Comparison of ENCODE assay signal across 7 cellular contexts in genomic region chr21:10271666-10272207, GRCh38.
A peak's percentile ranks its signal among the peaks of the same experiment; 100 is the strongest.
DNase-seq lines count a peak whose midpoint lies in the region; ATAC-seq and TF ChIP-seq lines count a peak whose summit lies in the region.
"Not testable (repeated sequence)": the region's sequence is repeated elsewhere in the genome, so short reads cannot be mapped to it uniquely, and the experiment has no call there.

No MANE protein-coding gene starts in this region.

- in situ Hi-C loops in IMR-90 (cut with MboI; ENCODE audit: low sequenced_read_pairs) = not testable (repeated sequence)

- H4K91ac ChIP-seq in IMR-90 (ENCODE audit: insufficient read depth, low read depth, low read length) = not testable (repeated sequence)

- not testable (repeated sequence) for H2AK9ac ChIP-seq in IMR-90 (replicated peaks; ENCODE audit: low read depth, low read length, poor library complexity)

- not testable (repeated sequence) for H3K23ac ChIP-seq in IMR-90 (ENCODE audit: low read depth, low read length)

- not testable (repeated sequence) for H3K4me1 Mint-ChIP-seq in activated CD4-positive, alpha-beta T cell treated with anti-CD3 and anti-CD28 coated beads, Interleukin-2, amount 10 ng/mL, durations not matched to agents 24 days and 14 days; activated naive CD4-positive, alpha-beta T cell treated with anti-CD3 and anti-CD28 coated beads, Interleukin-2, amount 10 ng/mL, durations not matched to agents 7 days and 5 days; naive thymus-derived CD4-positive, alpha-beta T cell

- TF ChIP-seq RAD21 in IMR-90 (IDR thresholded peaks at IDR 0.05; ENCODE audit: low read length) = not testable (repeated sequence)

- H4K8ac ChIP-seq in IMR-90 (ENCODE audit: low read depth in 2 of 2, low read length in 2 of 2) = not testable (repeated sequence)

- H3K4me3 Mint-ChIP-seq in activated CD4-positive, alpha-beta T cell treated with anti-CD3 and anti-CD28 coated beads, Interleukin-2, amount 10 ng/mL, durations not matched to agents 24 days and 14 days; activated naive CD4-positive, alpha-beta T cell treated with anti-CD3 and anti-CD28 coated beads, Interleukin-2, amount 10 ng/mL, durations not matched to agents 7 days and 5 days; naive thymus-derived CD4-positive, alpha-beta T cell: not testable (repeated sequence)

- H3K27me3 Mint-ChIP-seq in activated CD4-positive, alpha-beta T cell treated with anti-CD3 and anti-CD28 coated beads, Interleukin-2, amount 10 ng/mL, durations not matched to agents 24 days and 14 days; activated naive CD4-positive, alpha-beta T cell treated with anti-CD3 and anti-CD28 coated beads, Interleukin-2, amount 10 ng/mL, durations not matched to agents 7 days and 5 days; naive thymus-derived CD4-positive, alpha-beta T cell: not testable (repeated sequence)

- TF ChIP-seq POLR2A in IMR-90 (IDR thresholded peaks at IDR 0.05; ENCODE audit: low read depth, low read length) = not testable (repeated sequence)

- H2BK15ac ChIP-seq in IMR-90 (ENCODE audit: low read depth, low read length) = not testable (repeated sequence)

- H3K4me1 ChIP-seq in IMR-90 (ENCODE audit: control insufficient read depth, insufficient read depth, low read length); naive thymus-derived CD4-positive, alpha-beta T cell (ENCODE audit: control insufficient read depth in 2 of 2, insufficient read depth in 2 of 2, low read length in 2 of 2): not testable (repeated sequence)

- H3K56ac ChIP-seq in IMR-90 (ENCODE audit: extremely low read depth, insufficient read depth, low read length) = not testable (repeated sequence)

- H4K5ac ChIP-seq in IMR-90 (ENCODE audit: low read depth, low read length) = not testable (repeated sequence)

- not testable (repeated sequence) for H4K20me1 ChIP-seq in IMR-90 (ENCODE audit: insufficient read depth, low read length)

- not testable (repeated sequence) for H3K14ac ChIP-seq in IMR-90 (replicated peaks; ENCODE audit: low read depth, low read length)

- POLR2A ChIA-PET in IMR-90 (lab: Charles Lee; ENCODE audit: unreplicated experiment); naive thymus-derived CD4-positive, alpha-beta T cell (lab: Charles Lee): not testable (repeated sequence)

- H3K4me2 ChIP-seq in IMR-90 (ENCODE audit: low read depth, low read length) = not testable (repeated sequence)

- not testable (repeated sequence) for H3K79me1 ChIP-seq in IMR-90 (ENCODE audit: low read depth in 1 of 2, low read length in 2 of 2)

- TF ChIP-seq CTCF in IMR-90 (conservative IDR thresholded peaks at IDR 0.05; ENCODE audit: low read depth, low read length) = not testable (repeated sequence)

- not testable (repeated sequence) for H3K4ac ChIP-seq in IMR-90 (ENCODE audit: low read depth, low read length)

- H3K27me3 ChIP-seq in IMR-90 (ENCODE audit: control insufficient read depth, insufficient read depth, low read length); naive thymus-derived CD4-positive, alpha-beta T cell (ENCODE audit: control insufficient read depth in 2 of 2, insufficient read depth in 2 of 2, low read length in 2 of 2): not testable (repeated sequence)

- H3K9ac ChIP-seq in IMR-90 (ENCODE audit: low read depth, low read length) = not testable (repeated sequence)

- BruUV-seq in IMR-90 (replicated peaks; lab: Mats Ljungman, UMichigan) = not testable (repeated sequence)

- peak; percentile 23 for ATAC-seq in GM21619 (IDR thresholded peaks at IDR 0.05; ENCODE audit: unreplicated experiment)
- ATAC-seq in HG02981 (IDR thresholded peaks at IDR 0.05; ENCODE audit: unreplicated experiment) = peak; percentile 35
- ATAC-seq in IMR-90 (ENCODE audit: low read depth) = not testable (repeated sequence)
- peak; percentile 16 for ATAC-seq in naive thymus-derived CD4-positive, alpha-beta T cell

- not testable (repeated sequence) for H3K9me3 ChIP-seq in IMR-90 (ENCODE audit: control insufficient read depth, insufficient read depth, low read length); naive thymus-derived CD4-positive, alpha-beta T cell (ENCODE audit: control insufficient read depth in 2 of 3, low read length in 3 of 3)

- H3K18ac ChIP-seq in IMR-90 (ENCODE audit: low read depth, low read length) = not testable (repeated sequence)

- not testable (repeated sequence) for H2BK20ac ChIP-seq in IMR-90 (ENCODE audit: low read depth, low read length)

- H2AFZ ChIP-seq in IMR-90 (replicated peaks; ENCODE audit: low read length, poor library complexity) = not testable (repeated sequence)

- WGBS in IMR-90 (ENCODE audit: extremely low coverage in 2 of 2, insufficient read length in 1 of 2), 2 experiments = 50% methylated on average over 2 of the region's 4 CpGs; no CpG with 5 or more reads in 1 of the 2 experiments

- not testable (repeated sequence) for H3K27ac Mint-ChIP-seq in activated CD4-positive, alpha-beta T cell treated with anti-CD3 and anti-CD28 coated beads, Interleukin-2, amount 10 ng/mL, durations not matched to agents 24 days and 14 days; activated naive CD4-positive, alpha-beta T cell treated with anti-CD3 and anti-CD28 coated beads, Interleukin-2, amount 10 ng/mL, durations not matched to agents 7 days and 5 days; naive thymus-derived CD4-positive, alpha-beta T cell

- H3K9me3 Mint-ChIP-seq in activated CD4-positive, alpha-beta T cell treated with anti-CD3 and anti-CD28 coated beads, Interleukin-2, amount 10 ng/mL, durations not matched to agents 24 days and 14 days = peaks cover 19% of the 10 kb centered on the region
- H3K9me3 Mint-ChIP-seq in activated naive CD4-positive, alpha-beta T cell treated with anti-CD3 and anti-CD28 coated beads, Interleukin-2, amount 10 ng/mL, durations not matched to agents 7 days and 5 days = peaks cover 13% of the 10 kb centered on the region
- H3K9me3 Mint-ChIP-seq in naive thymus-derived CD4-positive, alpha-beta T cell = peaks cover 2 to 21% (median 11%) of the 10 kb centered on the region in 11 donors

- CTCF ChIA-PET in IMR-90 (lab: Yijun Ruan, JAX); activated naive CD4-positive, alpha-beta T cell treated with anti-CD3 and anti-CD28 coated beads, Interleukin-2, amount 10 ng/mL, durations not matched to agents 7 days and 5 days (lab: Charles Lee); naive thymus-derived CD4-positive, alpha-beta T cell (lab: Charles Lee): not testable (repeated sequence)

- not testable (repeated sequence) for H2AK5ac ChIP-seq in IMR-90 (ENCODE audit: low read depth, low read length)

- dilution Hi-C loops in IMR-90 (cut with HindIII; ENCODE audit: low sequenced_read_pairs, unreplicated experiment) = not testable (repeated sequence)

- H2BK120ac ChIP-seq in IMR-90 (ENCODE audit: low read depth, low read length) = not testable (repeated sequence)

- not testable (repeated sequence) for H3K4me3 ChIP-seq in IMR-90 (ENCODE audit: insufficient read depth, low read depth, low read length); naive thymus-derived CD4-positive, alpha-beta T cell (ENCODE audit: low read length)

- H3K36me3 ChIP-seq in IMR-90 (ENCODE audit: control insufficient read depth, insufficient read depth, low read length); naive thymus-derived CD4-positive, alpha-beta T cell (ENCODE audit: control insufficient read depth in 2 of 3, insufficient read depth in 3 of 3, low read length in 3 of 3): not testable (repeated sequence)

- not testable (repeated sequence) for H3K36me3 Mint-ChIP-seq in activated CD4-positive, alpha-beta T cell treated with anti-CD3 and anti-CD28 coated beads, Interleukin-2, amount 10 ng/mL, durations not matched to agents 24 days and 14 days (ENCODE audit: low read depth); activated naive CD4-positive, alpha-beta T cell treated with anti-CD3 and anti-CD28 coated beads, Interleukin-2, amount 10 ng/mL, durations not matched to agents 7 days and 5 days; naive thymus-derived CD4-positive, alpha-beta T cell

- intact Hi-C loops in IMR-90 (cut with micrococcal nuclease); activated CD4-positive, alpha-beta T cell treated with anti-CD3 and anti-CD28 coated beads, Interleukin-2, amount 10 ng/mL, durations not matched to agents 24 days and 14 days (cut with micrococcal nuclease); cardiac septum (cut with DNase I); naive thymus-derived CD4-positive, alpha-beta T cell (cut with micrococcal nuclease): not testable (repeated sequence)

- not testable (repeated sequence) for H3K27ac ChIP-seq in IMR-90 (ENCODE audit: insufficient read depth, low read length); naive thymus-derived CD4-positive, alpha-beta T cell (ENCODE audit: low read depth, low read length)

- not testable (repeated sequence) for H2BK5ac ChIP-seq in IMR-90 (ENCODE audit: low read depth, low read length, poor library complexity, severe bottlenecking)

- not testable (repeated sequence) for H3K9me1 ChIP-seq in IMR-90 (ENCODE audit: insufficient read depth, low read length)

- DNase-seq in IMR-90 (peak; percentile 1), cardiac septum (ENCODE audit: low spot score) (peak; percentile 3)
- peak; percentile 64 for DNase-seq in activated CD4-positive, alpha-beta T cell treated with anti-CD3 and anti-CD28 coated beads, Interleukin-2, amount 10 ng/mL, durations not matched to agents 24 days and 14 days
- peak; percentile 23 for DNase-seq in activated naive CD4-positive, alpha-beta T cell treated with anti-CD3 and anti-CD28 coated beads, Interleukin-2, amount 10 ng/mL, durations not matched to agents 7 days and 5 days
- peak in 3 of 9 donors; percentile 0 to 18 (median 0) for DNase-seq in naive thymus-derived CD4-positive, alpha-beta T cell
